Comparison of ENCODE assay signal across 8 cellular contexts in the genomic region with DNA sequence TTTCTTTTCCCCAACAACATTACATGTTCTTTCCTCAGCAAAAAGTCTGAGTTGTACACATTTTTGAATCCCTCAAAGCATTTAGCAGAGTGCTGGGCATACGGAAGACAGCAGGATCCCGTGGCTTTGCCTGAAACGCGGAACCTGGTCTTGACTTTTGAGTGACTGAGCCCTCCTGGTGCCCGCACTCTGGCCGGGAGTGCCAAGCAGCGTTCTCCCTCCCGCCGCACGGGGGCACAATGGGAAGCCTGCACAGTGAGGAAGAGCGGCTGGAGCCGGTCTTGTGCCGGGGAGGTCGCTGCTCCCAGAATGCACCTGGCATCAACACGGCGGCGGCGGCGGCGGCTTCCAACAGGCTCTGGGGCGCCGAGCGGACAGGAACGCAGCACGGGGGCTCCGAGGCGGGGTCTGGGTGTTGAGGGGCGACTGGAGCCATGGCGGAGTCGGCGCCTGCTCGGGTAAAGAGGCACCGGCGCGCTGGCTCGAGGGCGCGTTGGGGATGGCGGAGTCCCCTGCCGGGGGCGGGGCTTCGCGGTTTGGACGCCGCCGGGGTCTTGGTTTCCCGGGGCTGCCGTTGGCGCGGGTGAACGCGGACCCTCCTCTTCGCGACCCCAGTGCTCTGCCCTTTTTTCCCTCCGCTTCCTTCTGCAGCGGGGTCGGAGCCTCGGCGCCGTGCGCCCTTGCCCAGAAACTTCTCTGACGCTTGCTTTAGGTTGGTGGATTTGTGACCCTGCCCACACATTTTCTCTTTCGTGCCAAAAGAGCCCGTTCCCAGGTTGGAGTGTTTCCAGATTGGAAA. TPM values are rescaled to one million over a fixed set of nuclear protein-coding genes. Genes with fewer than 3 reads are reported as not detected.
DNase-seq lines count a peak whose midpoint lies in the region; ATAC-seq and TF ChIP-seq lines count a peak whose summit lies in the region.

A gene (plus strand): TSS at position 307 of the 799 bp plus-strand sequence. CDS start 128 bp downstream, at position 435.

- H4K20me1 ChIP-seq in MM.1S (ENCODE audit: insufficient read depth, low read length) = no peaks in the 10 kb centered on the region

- no peak within 1 kb of the TSS for H4K91ac ChIP-seq in neuronal stem cell (ENCODE audit: low read depth, low read length, poor library complexity)

- H2AFZ ChIP-seq in MM.1S (ENCODE audit: low read length) = peak within 1 kb of the TSS; percentile 67
- H2AFZ ChIP-seq in neuronal stem cell (ENCODE audit: low read length) = peak within 1 kb of the TSS; percentile 94

- peak within 1 kb of the TSS; percentile 81 for H3K9ac ChIP-seq in MM.1S (ENCODE audit: low read length)
- H3K9ac ChIP-seq in neuronal stem cell (ENCODE audit: low read depth, low read length, poor library complexity) = peak within 1 kb of the TSS; percentile 97

- H3K36me3 ChIP-seq in HAP-1 (replicated peaks) (no peaks in the 10 kb centered on the region; the same call in 1 of the 2 replicates), MM.1S (replicated peaks; ENCODE audit: insufficient read depth, low read length) (no peaks in the 10 kb centered on the region), neuronal stem cell (replicated peaks in 1 of 2; ENCODE audit: control insufficient read depth in 2 of 2, insufficient read depth in 2 of 2, low read length in 2 of 2) (no peaks in the 10 kb centered on the region)

- H2BK15ac ChIP-seq in neuronal stem cell (ENCODE audit: low read length) = no peak within 1 kb of the TSS

- peak; percentile 99 for TF ChIP-seq CTCF in MM.1S (IDR thresholded peaks at IDR 0.05; ENCODE audit: low read length)
- TF ChIP-seq CTCF in foreskin keratinocyte (conservative IDR thresholded peaks at IDR 0.05) = peak; percentile 97

- peak within 1 kb of the TSS; percentile 86 for H4K8ac ChIP-seq in neuronal stem cell (ENCODE audit: low read depth, low read length)

- no peak within 1 kb of the TSS for H2BK120ac ChIP-seq in neuronal stem cell (ENCODE audit: low read depth, low read length)

- H3K9me3 ChIP-seq in HAP-1 = no peaks in the 10 kb centered on the region
- H3K9me3 ChIP-seq in MM.1S (replicated peaks; ENCODE audit: insufficient read depth, low read length) = no peaks in the 10 kb centered on the region
- H3K9me3 ChIP-seq in neuronal stem cell (replicated peaks in 1 of 2; ENCODE audit: control insufficient read depth in 2 of 2, insufficient read depth in 1 of 2, low read depth in 1 of 2, low read length in 2 of 2) = peaks cover 0 to 6% of the 10 kb centered on the region in 2 donors

- peak within 1 kb of the TSS; percentile 99 for H3K4me3 ChIP-seq in HAP-1
- H3K4me3 ChIP-seq in MM.1S (ENCODE audit: low read length) = peak within 1 kb of the TSS; percentile 97
- H3K4me3 ChIP-seq in neuronal stem cell (ENCODE audit: low read length in 2 of 2) = peak within 1 kb of the TSS; percentile 72 to 90

- H2BK5ac ChIP-seq in neuronal stem cell (ENCODE audit: low read length) = peak within 1 kb of the TSS; percentile 78

- DNase-seq in GDM1 (lab: John Stamatoyannopoulos, UW) = peak; percentile 89
- DNase-seq in HAP-1 (ENCODE audit: low spot score in 2 of 2) = peak; percentile 92 to 94
- peak; percentile 98 for DNase-seq in MM.1S
- DNase-seq in SHP77 treated with DMSO at 0.1 percent for 48 hours (lab: John Stamatoyannopoulos, UW) = peak; percentile 55
- DNase-seq in activated effector memory CD4-positive, alpha-beta T cell treated with anti-CD3 and anti-CD28 coated beads, Interleukin-2, amount 50 U/mL, for 16 hours = peak; percentile 97
- DNase-seq in foreskin keratinocyte = peak; percentile 59 to 77
- peak; percentile 86 for DNase-seq in neuronal stem cell (ENCODE audit: low spot score)
- peak; percentile 27 to 93 (median 84) for DNase-seq in substantia nigra (lab: John Stamatoyannopoulos, UW)

- peaks cover 6% of the 10 kb centered on the region for H3K79me1 ChIP-seq in neuronal stem cell (ENCODE audit: low read depth, low read length)

- in situ Hi-C loops in HAP-1 (cut with MboI; ENCODE audit: low sequenced_read_pairs) = no loop called here

- H3K4me2 ChIP-seq in MM.1S (ENCODE audit: low read depth, low read length) (peak within 1 kb of the TSS; percentile 95), neuronal stem cell (ENCODE audit: insufficient read depth, low read length, poor library complexity, severe bottlenecking) (peak within 1 kb of the TSS; percentile 84)

- H3K23ac ChIP-seq in neuronal stem cell (ENCODE audit: low read depth, low read length, poor library complexity) = peak within 1 kb of the TSS; percentile 97

- ATAC-seq in foreskin keratinocyte = peak; percentile 99

- H2BK12ac ChIP-seq in neuronal stem cell (ENCODE audit: low read length) = no peak within 1 kb of the TSS

- WGBS in neuronal stem cell (ENCODE audit: extremely low coverage in 2 of 2, insufficient read length in 2 of 2, insufficient replicate concordance in 1 of 2), 2 donors = no CpG with 5 or more reads among the region's 64 CpGs

- H3K18ac ChIP-seq in neuronal stem cell (ENCODE audit: low read length) = peak within 1 kb of the TSS; percentile 97

- H3K4ac ChIP-seq in neuronal stem cell (ENCODE audit: low read length) = peak within 1 kb of the TSS; percentile 68

- peak within 1 kb of the TSS; percentile 57 for H2AK5ac ChIP-seq in neuronal stem cell (ENCODE audit: low read depth, low read length)

- H3F3A ChIP-seq in MM.1S (ENCODE audit: insufficient read depth, low read length) = peaks cover 14% of the 10 kb centered on the region

- H3K9me2 ChIP-seq in MM.1S (replicated peaks; ENCODE audit: insufficient read depth, low read length) = no peaks in the 10 kb centered on the region

- H3K79me2 ChIP-seq in MM.1S (ENCODE audit: low read length) = peaks cover 42% of the 10 kb centered on the region

- H3K27me3 ChIP-seq in HAP-1 (ENCODE audit: low read depth) (no peaks in the 10 kb centered on the region), MM.1S (replicated peaks; ENCODE audit: insufficient read depth, low read length) (no peaks in the 10 kb centered on the region), foreskin keratinocyte (no peaks in the 10 kb centered on the region), neuronal stem cell (ENCODE audit: control insufficient read depth in 3 of 3, insufficient read depth in 3 of 3, low read depth in 1 of 3, low read length in 3 of 3) (no peaks in the 10 kb centered on the region)

- peak within 1 kb of the TSS; percentile 71 for H3K14ac ChIP-seq in neuronal stem cell (ENCODE audit: low read length)

- peaks cover 11% of the 10 kb centered on the region for H3K4me1 ChIP-seq in HAP-1
- peaks cover 16% of the 10 kb centered on the region for H3K4me1 ChIP-seq in MM.1S (ENCODE audit: low read length)
- peaks cover 17% of the 10 kb centered on the region for H3K4me1 ChIP-seq in foreskin keratinocyte
- H3K4me1 ChIP-seq in neuronal stem cell (ENCODE audit: control insufficient read depth in 2 of 2, insufficient read depth in 1 of 2, low read depth in 1 of 2, low read length in 2 of 2) = no peaks in the 10 kb centered on the region

- H3K27ac ChIP-seq in MM.1S (ENCODE audit: low read length) (peak within 1 kb of the TSS; percentile 56), foreskin keratinocyte (peak within 1 kb of the TSS; percentile 77), neuronal stem cell (replicated peaks; ENCODE audit: low read length) (peak within 1 kb of the TSS; percentile 64), substantia nigra (ENCODE audit: low read depth, low read length, poor library complexity, severe bottlenecking) (peak within 1 kb of the TSS; percentile 62)

RNA-seq across cellular contexts. Expression of the gene that starts here (rescaled TPM):
- 7.2 and 7.5 TPM in 2 replicates for total RNA-seq in foreskin keratinocyte
- polyA plus RNA-seq in foreskin keratinocyte = 6.1 and 6.5 TPM in 2 replicates
- 8.9 TPM for polyA plus RNA-seq in neuronal stem cell (2013, experiment 1 of 2)
- 9.1 TPM for polyA plus RNA-seq in neuronal stem cell (2013, experiment 2 of 2)

Comparison
In these comparisons a context has a peak if more than half of its experiments do, and no peak if none do; other contexts are left out.
1. Peak in every context shown above with its lines: DNase-seq, ATAC-seq, H3K4me3 ChIP-seq and H3K27ac ChIP-seq.